In the genomic region with DNA sequence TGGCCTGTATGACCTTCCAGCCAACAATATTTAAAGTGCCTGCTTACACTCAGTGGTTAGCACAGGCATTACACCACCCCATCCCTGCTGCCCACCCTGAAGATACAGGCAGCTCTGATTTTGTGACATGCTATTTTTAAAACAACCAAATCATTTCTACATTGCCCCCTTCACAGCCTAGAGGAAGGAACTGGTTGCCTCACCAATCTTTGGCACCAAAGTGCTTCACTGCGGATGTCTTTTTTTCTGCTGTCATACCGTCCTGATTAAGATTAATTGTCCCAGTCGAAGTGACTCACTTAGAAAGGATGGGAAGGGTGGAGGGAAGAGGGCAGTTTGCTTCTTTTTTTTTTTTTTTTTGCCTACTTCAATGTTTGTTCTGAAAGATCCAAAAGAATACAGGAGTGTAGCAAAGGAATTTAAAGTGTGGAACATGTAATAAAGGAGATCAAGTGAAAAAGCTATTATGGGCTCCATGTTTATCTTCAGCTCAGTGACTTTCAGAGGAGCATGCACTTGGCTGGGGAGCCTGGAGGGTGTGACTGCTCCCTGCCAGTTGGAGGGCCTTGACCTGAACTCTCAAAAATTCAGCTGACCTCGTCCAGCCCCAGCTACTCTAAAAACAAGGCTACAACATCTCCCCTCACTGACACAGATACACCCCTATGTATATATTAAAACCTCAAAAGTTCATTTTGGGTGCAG, we compare ENCODE assay signal across 8 cellular contexts.
DNase-seq lines count a peak whose midpoint lies in the region; ATAC-seq and TF ChIP-seq lines count a peak whose summit lies in the region.

No MANE protein-coding gene starts in this region.

- H3K27me3 ChIP-seq in esophagus squamous epithelium (peaks cover 0 to 4% (median 0%) of the 10 kb centered on the region in 4 donors), ovary (no peaks in the 10 kb centered on the region)

- intact Hi-C loops in esophagus squamous epithelium (cut with DNase I), result no loop called here
- intact Hi-C loops in ovary (cut with DNase I), result loop anchor here in 1 of 4 donors (10.0 kb wide), 1 partner anchor 666 kb away; a partner anchor contains a TSS

- DNase-seq in COLO829 (ENCODE audit: low spot score) (peak; percentile 90), NOMO-1 treated with DMSO at 0.1 percent for 48 hours (lab: John Stamatoyannopoulos, UW; ENCODE audit: unreplicated experiment) (peak; percentile 96), esophagus squamous epithelium (lab: John Stamatoyannopoulos, UW) (no peak), ovary (peak in 4 of 5 donors; percentile 45 to 65 (median 60)), superior temporal gyrus (ENCODE audit: extremely low spot score) (no peak), NCI-H2029 (lab: John Stamatoyannopoulos, UW) (no peak), NCI-H1105 (lab: John Stamatoyannopoulos, UW) (no peak)

- no peak overlapping the region for H3K4me3 ChIP-seq in esophagus squamous epithelium
- H3K4me3 ChIP-seq in ovary, result no peak overlapping the region

- no peak for ATAC-seq in HG02678 (IDR thresholded peaks at IDR 0.05; ENCODE audit: unreplicated experiment)

- H3K9me3 ChIP-seq in esophagus squamous epithelium (no peaks in the 10 kb centered on the region), ovary (no peaks in the 10 kb centered on the region)

- H3K27ac ChIP-seq in esophagus squamous epithelium (peak overlapping the region; percentile 39 to 85 (median 78)), ovary (peak overlapping the region in 1 of 2 donors; percentile 42)

- TF ChIP-seq CTCF in esophagus squamous epithelium (IDR thresholded peaks at IDR 0.05), result peak in 3 of 6 experiments; percentile 9 to 38 (median 25)
- TF ChIP-seq CTCF in ovary (IDR thresholded peaks at IDR 0.05), result peak in 1 of 3 donors; percentile 6

- 0 to 3% methylated on average over 4 of the region's 4 CpGs for WGBS in esophagus squamous epithelium, 2 donors
- 2 to 4% (median 4%) methylated on average over 4 of the region's 4 CpGs for whole genome bisulfite sequencing in ovary, 3 donors

- TF ChIP-seq POLR2A in esophagus squamous epithelium (IDR thresholded peaks at IDR 0.05), result no peak
- TF ChIP-seq POLR2A in ovary (IDR thresholded peaks at IDR 0.05), result no peak

- peaks cover 5 to 53% (median 11%) of the 10 kb centered on the region in 3 donors for H3K4me1 ChIP-seq in esophagus squamous epithelium
- H3K4me1 ChIP-seq in ovary (ENCODE audit: insufficient read depth), result peaks cover 40% of the 10 kb centered on the region

- H3K36me3 ChIP-seq in esophagus squamous epithelium, result no peaks in the 10 kb centered on the region
- no peaks in the 10 kb centered on the region for H3K36me3 ChIP-seq in ovary

- no peak for TF ChIP-seq EP300 in ovary (IDR thresholded peaks at IDR 0.05)

Comparison
In these comparisons a context has a peak if more than half of its experiments do, and no peak if none do; other contexts are left out.
1. DNase-seq: peak in COLO829 (single experiment), NOMO-1 treated with DMSO at 0.1 percent for 48 hours (single experiment) and ovary (4 of 5); none in esophagus squamous epithelium (single experiment), superior temporal gyrus (single experiment), NCI-H2029 (single experiment) and NCI-H1105 (single experiment).